Comparison of ENCODE assay signal across 1 cellular context in the genomic region with DNA sequence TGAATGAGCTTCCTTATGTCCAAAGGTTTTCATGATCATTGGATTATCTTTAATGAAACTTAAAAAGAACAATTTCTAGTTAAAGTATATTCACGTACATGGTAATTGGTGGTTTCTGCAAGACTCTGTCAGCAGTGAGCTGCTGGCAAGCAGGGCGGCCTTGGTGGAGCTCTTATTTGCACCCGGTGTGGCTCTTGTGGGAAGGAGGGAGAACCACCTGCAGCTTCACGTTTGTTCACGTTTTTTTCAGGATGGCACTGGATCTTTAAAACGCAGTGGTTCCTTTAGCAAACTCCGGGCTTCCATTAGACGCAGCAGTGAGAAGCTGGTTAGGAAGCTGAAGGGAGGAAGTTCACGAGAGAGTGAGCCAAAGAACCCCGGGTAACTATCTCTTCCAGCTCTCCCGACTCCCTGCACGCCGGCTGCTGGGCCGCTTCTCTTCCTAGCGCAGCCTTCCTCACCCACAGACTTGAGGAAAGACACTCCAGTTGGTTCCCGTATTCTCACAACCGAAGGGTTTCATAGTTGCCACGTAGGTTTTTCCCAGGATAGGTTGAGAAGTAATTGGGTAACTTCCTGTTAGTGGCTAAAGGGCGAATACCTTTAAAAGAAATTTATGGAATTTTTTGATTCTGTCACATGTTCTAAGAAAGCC.
TF ChIP-seq lines count a peak whose summit lies in the region.

No MANE protein-coding gene starts in this region.

TF ChIP-seq in endothelial cell of umbilical vein, 7 proteins besides CTCF, POLR2A, EP300 and RAD21:
- TF ChIP-seq MYC (IDR thresholded peaks at IDR 0.05; ENCODE audit: low read depth, low read length) (no peak), POLR2AphosphoS5 (IDR thresholded peaks at IDR 0.05; ENCODE audit: insufficient read depth, low read depth, low read length) (no peak), MAX (IDR thresholded peaks at IDR 0.05; ENCODE audit: insufficient read depth, insufficient read length) (no peak), EZH2 (IDR thresholded peaks at IDR 0.05; ENCODE audit: borderline replicate concordance, low read depth, low read length, severe bottlenecking) (no peak)
